ENCODE assay signal across 17 cellular contexts in genomic region chr18:79558196-79559120, GRCh38.
DNase-seq lines count a peak whose midpoint lies in the region; ATAC-seq, FAIRE-seq and TF ChIP-seq lines count a peak whose summit lies in the region.
"Had no signal": no experiment of that assay in that cellular context is flagged by ENCODE, and none has a peak within 500 bp of the region (broad histone marks: within the 10 kb centered on the region; RNA-seq: fewer than 3 reads in every experiment).

No MANE protein-coding gene starts in this region.

- H3K56ac ChIP-seq in H1 (replicated peaks; ENCODE audit: insufficient read length, low read depth, low read length) = no peak overlapping the region

- ATAC-seq in Right ventricle myocardium superior (ENCODE audit: poor library complexity) (no peak), heart right ventricle (no peak), upper lobe of right lung (no peak), GM21528 (IDR thresholded peaks at IDR 0.05; ENCODE audit: low FRiP score, unreplicated experiment) (no peak)
- ATAC-seq: GM12878 had no signal

- H3K4me2 ChIP-seq in H1 (ENCODE audit: insufficient read depth in 1 of 2, low read depth in 2 of 2, low read length in 2 of 2) = no peak overlapping the region
- no peak overlapping the region for H3K4me2 ChIP-seq in neuronal stem cell (ENCODE audit: insufficient read depth, low read length, poor library complexity, severe bottlenecking)

- H2AFZ ChIP-seq in H1 (ENCODE audit: low read length) (no peak overlapping the region), neuronal stem cell (ENCODE audit: low read length) (no peak overlapping the region)

- no peaks in the 10 kb centered on the region for H3K9me3 ChIP-seq in heart right ventricle
- no peaks in the 10 kb centered on the region for H3K9me3 ChIP-seq in H1 (ENCODE audit: insufficient read depth in 2 of 2, low read depth in 1 of 2, low read length in 1 of 2)
- no peaks in the 10 kb centered on the region for H3K9me3 ChIP-seq in neuronal stem cell (replicated peaks in 1 of 2; ENCODE audit: control insufficient read depth in 2 of 2, insufficient read depth in 1 of 2, low read depth in 1 of 2, low read length in 2 of 2)
- H3K9me3 ChIP-seq in upper lobe of right lung = no peaks in the 10 kb centered on the region

- H3K79me1 ChIP-seq in H1 (ENCODE audit: low read depth, low read length) = no peaks in the 10 kb centered on the region
- no peaks in the 10 kb centered on the region for H3K79me1 ChIP-seq in neuronal stem cell (ENCODE audit: low read depth, low read length)

- H2BK120ac ChIP-seq in H1 (replicated peaks; ENCODE audit: low read depth, low read length) = no peak overlapping the region
- H2BK120ac ChIP-seq in neuronal stem cell (ENCODE audit: low read depth, low read length) = no peak overlapping the region

- H3K27ac ChIP-seq in heart right ventricle (no peak overlapping the region), H1 (ENCODE audit: low read depth, low read length) (no peak overlapping the region), neuronal stem cell (replicated peaks; ENCODE audit: low read length) (no peak overlapping the region), upper lobe of right lung (no peak overlapping the region)

- POLR2A ChIA-PET in H1 (lab: Charles Lee; ENCODE audit: partially characterized antibody) = no interaction called here

- H3K9ac ChIP-seq in H1 (replicated peaks in 1 of 4; ENCODE audit: extremely low read depth in 1 of 4, low read depth in 3 of 4, low read length in 3 of 4) = no peak overlapping the region
- H3K9ac ChIP-seq in neuronal stem cell (ENCODE audit: low read depth, low read length, poor library complexity) = no peak overlapping the region

- H2BK12ac ChIP-seq in H1 (ENCODE audit: low read depth, low read length) (no peak overlapping the region), neuronal stem cell (ENCODE audit: low read length) (peak overlapping the region; percentile 41)

- no peaks in the 10 kb centered on the region for H4K20me1 ChIP-seq in H1 (replicated peaks in 1 of 2; ENCODE audit: control insufficient read depth in 1 of 2, insufficient read depth in 2 of 2, low read length in 2 of 2)

- no peak overlapping the region for H2BK15ac ChIP-seq in H1 (ENCODE audit: low read length)
- no peak overlapping the region for H2BK15ac ChIP-seq in neuronal stem cell (ENCODE audit: low read length)

- no peaks in the 10 kb centered on the region for H3K4me1 ChIP-seq in heart right ventricle
- H3K4me1 ChIP-seq in H1 (replicated peaks in 1 of 4; ENCODE audit: control insufficient read depth in 3 of 4, insufficient read depth in 4 of 4, low read length in 3 of 4) = no peaks in the 10 kb centered on the region; a peak in 1 of 7 replicates
- H3K4me1 ChIP-seq in neuronal stem cell (ENCODE audit: control insufficient read depth in 2 of 2, insufficient read depth in 1 of 2, low read depth in 1 of 2, low read length in 2 of 2) = no peaks in the 10 kb centered on the region
- H3K4me1 ChIP-seq in upper lobe of right lung = no peaks in the 10 kb centered on the region

- H3K4me3 ChIP-seq in heart right ventricle (no peak overlapping the region), H1 (ENCODE audit: extremely low read depth in 1 of 4, insufficient read depth in 2 of 4, low read depth in 3 of 4, low read length in 4 of 4) (no peak overlapping the region), neuronal stem cell (ENCODE audit: low read length in 2 of 2) (no peak overlapping the region), upper lobe of right lung (no peak overlapping the region)
- H3K4me3 ChIP-seq: GM12878 had no signal

- DNase-seq in Right ventricle myocardium superior (peak; percentile 31), heart right ventricle (no peak), H1 (ENCODE audit: low read depth in 1 of 2, low spot score in 2 of 2) (no peak), neuronal stem cell (ENCODE audit: low spot score) (no peak), upper lobe of right lung (peak; percentile 62), T-helper 2 cell (no peak), NCI-H2196 treated with DMSO at 0.1 percent for 48 hours (lab: John Stamatoyannopoulos, UW; ENCODE audit: unreplicated experiment) (no peak)
- DNase-seq: Calu3; CD4-positive, CD25-positive, alpha-beta regulatory T cell; HCEC 1CT; NCI-H187 treated with DMSO at 0.1 percent for 48 hours; NCI-H2171 treated with DMSO at 0.1 percent for 48 hours; NCI-H510A had no signal

- no peak overlapping the region for H3K18ac ChIP-seq in H1 (ENCODE audit: extremely low read depth, low read length)
- H3K18ac ChIP-seq in neuronal stem cell (ENCODE audit: low read length) = peak overlapping the region; percentile 82

- H2AK5ac ChIP-seq in H1 (ENCODE audit: low read depth, low read length) = no peak overlapping the region
- H2AK5ac ChIP-seq in neuronal stem cell (ENCODE audit: low read depth, low read length) = peak overlapping the region; percentile 30

- H3K27me3 ChIP-seq in heart right ventricle = no peaks in the 10 kb centered on the region
- no peaks in the 10 kb centered on the region for H3K27me3 ChIP-seq in H1 (replicated peaks in 1 of 4; ENCODE audit: control insufficient read depth in 3 of 4, extremely low read depth in 1 of 4, insufficient read depth in 3 of 4, low read length in 3 of 4)
- H3K27me3 ChIP-seq in neuronal stem cell (ENCODE audit: control insufficient read depth in 3 of 3, insufficient read depth in 3 of 3, low read depth in 1 of 3, low read length in 3 of 3) = no peaks in the 10 kb centered on the region
- no peaks in the 10 kb centered on the region for H3K27me3 ChIP-seq in upper lobe of right lung

- H2BK20ac ChIP-seq in H1 (ENCODE audit: low read length) = peak overlapping the region; percentile 32; the same call in 1 of the 2 replicates

- TF ChIP-seq CTCF in heart right ventricle (IDR thresholded peaks at IDR 0.05) = no peak
- TF ChIP-seq CTCF in H1 (IDR thresholded peaks at IDR 0.05; ENCODE audit: control extremely low read depth in 1 of 3, insufficient read depth in 1 of 3, low read depth in 1 of 3, low read length in 3 of 3) = no peak
- TF ChIP-seq CTCF in upper lobe of right lung (IDR thresholded peaks at IDR 0.05) = no peak

- H4K8ac ChIP-seq in H1 (ENCODE audit: extremely low read depth, insufficient read depth, low read length) (no peak overlapping the region), neuronal stem cell (ENCODE audit: low read depth, low read length) (no peak overlapping the region)

- no peaks in the 10 kb centered on the region for H3K36me3 ChIP-seq in heart right ventricle
- H3K36me3 ChIP-seq in H1 (ENCODE audit: control insufficient read depth in 2 of 4, insufficient read depth in 4 of 4, low read length in 3 of 4) = no peaks in the 10 kb centered on the region
- H3K36me3 ChIP-seq in neuronal stem cell (replicated peaks in 1 of 2; ENCODE audit: control insufficient read depth in 2 of 2, insufficient read depth in 2 of 2, low read length in 2 of 2) = no peaks in the 10 kb centered on the region
- no peaks in the 10 kb centered on the region for H3K36me3 ChIP-seq in upper lobe of right lung

- no peak for TF ChIP-seq POLR2A in H1 (IDR thresholded peaks at IDR 0.05; ENCODE audit: control extremely low read depth in 1 of 2, low read depth in 2 of 2, low read length in 2 of 2)

- no peaks in the 10 kb centered on the region for H3K79me2 ChIP-seq in H1 (ENCODE audit: control insufficient read depth in 1 of 2, insufficient read depth in 2 of 2, low read length in 2 of 2)

- H4K91ac ChIP-seq in H1 (replicated peaks; ENCODE audit: insufficient read length, low read length) (no peak overlapping the region), neuronal stem cell (ENCODE audit: low read depth, low read length, poor library complexity) (no peak overlapping the region)

- intact Hi-C loops in Right ventricle myocardium superior (cut with DNase I) = no loop called here
- intact Hi-C loops in heart right ventricle (cut with DNase I) = no loop called here
- intact Hi-C loops in upper lobe of right lung (cut with DNase I) = no loop called here

- H2BK5ac ChIP-seq in H1 (ENCODE audit: low read depth, low read length) = peak overlapping the region; percentile 16; the same call in 1 of the 2 replicates
- no peak overlapping the region for H2BK5ac ChIP-seq in neuronal stem cell (ENCODE audit: low read length)

- CTCF ChIA-PET in H1 (lab: Charles Lee; ENCODE audit: partially characterized antibody) = interaction anchor here (1.0 kb wide), 1 partner anchor 109 kb away, joined by 3 read pairs; no protein-coding TSS in a partner anchor

- no peak overlapping the region for H3K14ac ChIP-seq in H1 (ENCODE audit: insufficient read length)
- H3K14ac ChIP-seq in neuronal stem cell (ENCODE audit: low read length) = peak overlapping the region; percentile 86

- no peak overlapping the region for H3K23ac ChIP-seq in H1 (ENCODE audit: insufficient read length)
- H3K23ac ChIP-seq in neuronal stem cell (ENCODE audit: low read depth, low read length, poor library complexity) = no peak overlapping the region

- no peak for TF ChIP-seq EP300 in H1 (IDR thresholded peaks at IDR 0.05; ENCODE audit: borderline replicate concordance in 1 of 2, low read depth in 2 of 2, low read length in 2 of 2)

- H4K5ac ChIP-seq in H1 (ENCODE audit: insufficient read length, low read depth, low read length) = no peak overlapping the region

- TF ChIP-seq RAD21 in H1 (IDR thresholded peaks at IDR 0.05 in 1 of 2, conservative IDR thresholded peaks at IDR 0.05 in 1 of 2; ENCODE audit: low read depth in 2 of 2, low read length in 2 of 2) = no peak

- 87 to 89% methylated on average over 27 of the region's 27 CpGs for WGBS in heart right ventricle, 2 donors
- 86% methylated on average over 26 of the region's 27 CpGs; no CpG with 5 or more reads in 1 of the 2 experiments for WGBS in H1 (ENCODE audit: extremely low coverage in 1 of 2, insufficient coverage in 1 of 2, insufficient read length in 1 of 2, insufficient replicate concordance in 2 of 2, low coverage in 1 of 2, low lambda C conversion rate in 2 of 2, missing lambda C conversion rate in 1 of 2), 2 experiments
- WGBS in neuronal stem cell (ENCODE audit: extremely low coverage in 2 of 2, insufficient read length in 2 of 2, insufficient replicate concordance in 1 of 2), 2 donors = no CpG with 5 or more reads among the region's 27 CpGs

- FAIRE-seq in H1 (lab: Jason Lieb, UNC) = no peak
- FAIRE-seq: GM12878, GM18507, RCC 7860 had no signal

- no peak overlapping the region for H3K4ac ChIP-seq in H1 (replicated peaks; ENCODE audit: insufficient read length, low read depth, low read length)
- H3K4ac ChIP-seq in neuronal stem cell (ENCODE audit: low read length) = peak overlapping the region; percentile 53

- no peaks in the 10 kb centered on the region for H3K23me2 ChIP-seq in H1 (ENCODE audit: low read depth, low read length)

TF ChIP-seq in H1, 55 proteins besides CTCF, POLR2A, EP300 and RAD21 (continues in another document):
- TF ChIP-seq SP2 (IDR thresholded peaks at IDR 0.05; ENCODE audit: low read length) = no peak
- no peak for TF ChIP-seq SIRT6 (IDR thresholded peaks at IDR 0.05; ENCODE audit: low read length)
- no peak for TF ChIP-seq HDAC6 (IDR thresholded peaks at IDR 0.05; ENCODE audit: low read depth, low read length)
- TF ChIP-seq CREB1 (IDR thresholded peaks at IDR 0.05) = no peak
- no peak for TF ChIP-seq NRF1 (IDR thresholded peaks at IDR 0.05; ENCODE audit: low read depth, low read length)
- TF ChIP-seq TCF12 (IDR thresholded peaks at IDR 0.05; ENCODE audit: low read depth, low read length) = no peak
- TF ChIP-seq TAF7 (optimal IDR thresholded peaks at IDR 0.05; ENCODE audit: borderline replicate concordance, low read depth, low read length) = no peak

Comparison
In these comparisons a context has a peak if more than half of its experiments do, and no peak if none do; other contexts are left out.
1. DNase-seq: peak in Right ventricle myocardium superior (single experiment) and upper lobe of right lung (single experiment); none in heart right ventricle (0 of 2), H1 (0 of 2), neuronal stem cell (single experiment), T-helper 2 cell (0 of 5) and NCI-H2196 treated with DMSO at 0.1 percent for 48 hours (single experiment).